ENCODE assay signal across 1 cellular context in genomic region chr6:166605752-166606151, GRCh38.
TF ChIP-seq lines count a peak whose summit lies in the region.

No MANE protein-coding gene starts in this region.

TF ChIP-seq in IMR-90, 13 proteins besides CTCF, POLR2A, EP300 and RAD21 (continued from another document):
- TF ChIP-seq MAFK (IDR thresholded peaks at IDR 0.05; ENCODE audit: low read depth, low read length) = no peak
- no peak for TF ChIP-seq RCOR1 (IDR thresholded peaks at IDR 0.05; ENCODE audit: insufficient replicate concordance, low read length)
- TF ChIP-seq, protein P1, sequence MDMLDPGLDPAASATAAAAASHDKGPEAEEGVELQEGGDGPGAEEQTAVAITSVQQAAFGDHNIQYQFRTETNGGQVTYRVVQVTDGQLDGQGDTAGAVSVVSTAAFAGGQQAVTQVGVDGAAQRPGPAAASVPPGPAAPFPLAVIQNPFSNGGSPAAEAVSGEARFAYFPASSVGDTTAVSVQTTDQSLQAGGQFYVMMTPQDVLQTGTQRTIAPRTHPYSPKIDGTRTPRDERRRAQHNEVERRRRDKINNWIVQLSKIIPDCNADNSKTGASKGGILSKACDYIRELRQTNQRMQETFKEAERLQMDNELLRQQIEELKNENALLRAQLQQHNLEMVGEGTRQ (IDR thresholded peaks at IDR 0.05; ENCODE audit: low read depth, low read length) = no peak
- no peak for TF ChIP-seq MAZ (IDR thresholded peaks at IDR 0.05; ENCODE audit: borderline replicate concordance, low read depth, low read length)
- TF ChIP-seq CHD1 (IDR thresholded peaks at IDR 0.05; ENCODE audit: low read depth, low read length) = no peak
- TF ChIP-seq CEBPB (IDR thresholded peaks at IDR 0.05; ENCODE audit: low read depth, low read length) = no peak
- no peak for TF ChIP-seq BHLHE40 (IDR thresholded peaks at IDR 0.05; ENCODE audit: low read depth, low read length)
- TF ChIP-seq FOS (IDR thresholded peaks at IDR 0.05; ENCODE audit: low read depth, low read length) = no peak
- no peak for TF ChIP-seq NFE2L2 (IDR thresholded peaks at IDR 0.05; ENCODE audit: low read depth, low read length)
